24 cellular contexts compared by ENCODE assay signal in the genomic region with DNA sequence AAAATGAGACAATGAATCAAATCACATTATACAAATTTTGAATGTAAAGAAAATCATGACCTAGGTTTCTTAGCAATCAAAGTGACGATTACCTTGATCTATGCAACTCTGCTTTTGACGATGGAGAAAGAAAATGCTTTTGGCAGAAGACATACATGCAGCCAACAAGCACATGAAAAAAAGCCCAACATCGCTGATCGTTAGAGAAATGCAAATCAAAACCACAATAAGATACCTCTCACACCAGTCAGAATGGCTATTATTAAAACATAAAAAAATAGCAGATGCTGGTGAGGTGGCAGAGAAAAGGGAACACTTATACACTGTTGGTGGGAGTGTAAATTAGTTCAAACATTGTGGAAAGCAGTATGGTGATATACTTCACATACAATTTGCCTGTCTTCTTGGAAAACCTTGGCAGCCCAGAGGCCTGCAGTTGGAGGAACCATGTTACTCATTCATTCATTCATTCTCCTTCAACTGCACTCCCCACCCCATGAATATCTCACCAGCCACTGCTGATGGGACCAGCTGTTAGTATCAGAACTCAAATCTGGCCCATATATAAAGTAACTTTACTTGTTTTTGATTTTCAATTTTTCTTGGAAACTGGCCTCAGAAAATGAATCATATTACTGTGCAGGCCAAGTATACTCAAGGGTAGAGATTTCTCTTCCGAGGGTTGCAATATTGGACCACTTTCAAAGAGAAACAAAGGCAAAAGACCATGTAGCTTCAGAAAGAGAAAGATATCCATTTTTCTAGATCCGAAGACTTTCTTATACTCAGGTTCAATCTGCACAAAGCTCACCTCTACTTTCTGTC.
"Had no signal": no experiment of that assay in that cellular context is flagged by ENCODE, and none has a peak within 500 bp of the region (broad histone marks: within the 10 kb centered on the region; RNA-seq: fewer than 3 reads in every experiment).

No MANE protein-coding gene starts in this region.

- H3K4me1 ChIP-seq: colonic mucosa, foreskin keratinocyte, lower lobe of right lung, spleen, uterus had no signal

- H3K4me3 Mint-ChIP-seq: activated CD4-positive, alpha-beta T cell treated with anti-CD3 and anti-CD28 coated beads, Interleukin-2, amount 10 ng/mL, durations not matched to agents 7 days and 5 days; activated naive CD4-positive, alpha-beta T cell treated with anti-CD3 and anti-CD28 coated beads, Interleukin-2, amount 10 ng/mL, durations not matched to agents 7 days and 5 days; activated naive CD8-positive, alpha-beta T cell treated with anti-CD3 and anti-CD28 coated beads, Interleukin-2, amount 50 U/mL, for 24 hours; mesothelial cell of epicardium; natural killer cell treated with Interleukin-12 subunit alpha and Interleukin-12 subunit beta and Interleukin-15 and Interleukin-18, amount 100 ng/mL, for 72 hours had no signal

- H3K9me3 Mint-ChIP-seq: natural killer cell treated with Interleukin-12 subunit alpha and Interleukin-12 subunit beta and Interleukin-15 and Interleukin-18, amount 100 ng/mL, for 72 hours had no signal

- H3K9me3 ChIP-seq: colonic mucosa, lower lobe of right lung, neutrophil, tibial nerve, uterus had no signal

- ATAC-seq: activated CD4-positive, CD25-positive, alpha-beta regulatory T cell treated with anti-CD3 and anti-CD28 coated beads, Interleukin-2, amount 50 U/mL, for 24 hours; activated naive CD8-positive, alpha-beta T cell treated with anti-CD3 and anti-CD28 coated beads, Interleukin-2, amount 50 U/mL, for 24 hours; foreskin keratinocyte; lower lobe of right lung; natural killer cell treated with Interleukin-12 subunit alpha and Interleukin-12 subunit beta and Interleukin-15 and Interleukin-18, amount 100 ng/mL, for 72 hours had no signal

- H3K27me3 Mint-ChIP-seq: activated CD4-positive, alpha-beta T cell treated with anti-CD3 and anti-CD28 coated beads, Interleukin-2, amount 10 ng/mL, durations not matched to agents 7 days and 5 days; activated naive CD4-positive, alpha-beta T cell treated with anti-CD3 and anti-CD28 coated beads, Interleukin-2, amount 10 ng/mL, durations not matched to agents 7 days and 5 days; natural killer cell treated with Interleukin-12 subunit alpha and Interleukin-12 subunit beta and Interleukin-15 and Interleukin-18, amount 100 ng/mL, for 72 hours had no signal

- H3K4me1 Mint-ChIP-seq: activated CD4-positive, alpha-beta T cell treated with anti-CD3 and anti-CD28 coated beads, Interleukin-2, amount 10 ng/mL, durations not matched to agents 7 days and 5 days; activated naive CD4-positive, alpha-beta T cell treated with anti-CD3 and anti-CD28 coated beads, Interleukin-2, amount 10 ng/mL, durations not matched to agents 7 days and 5 days; activated naive CD8-positive, alpha-beta T cell treated with anti-CD3 and anti-CD28 coated beads, Interleukin-2, amount 50 U/mL, for 24 hours; mesothelial cell of epicardium had no signal

- H3K4me3 ChIP-seq: colonic mucosa, lower lobe of right lung, spleen, tibial nerve, uterus had no signal

- H3K36me3 ChIP-seq: brain microvascular endothelial cell, colonic mucosa, lower lobe of right lung, neutrophil, spleen, tibial nerve, uterus had no signal

- H3K36me3 Mint-ChIP-seq: activated naive CD4-positive, alpha-beta T cell treated with anti-CD3 and anti-CD28 coated beads, Interleukin-2, amount 10 ng/mL, durations not matched to agents 7 days and 5 days; mesothelial cell of epicardium; natural killer cell treated with Interleukin-12 subunit alpha and Interleukin-12 subunit beta and Interleukin-15 and Interleukin-18, amount 100 ng/mL, for 72 hours had no signal

- H3K27me3 ChIP-seq: brain microvascular endothelial cell, colonic mucosa, foreskin keratinocyte, neutrophil, spleen, tibial nerve, uterus had no signal

- H3K27ac ChIP-seq: brain microvascular endothelial cell, colonic mucosa, foreskin keratinocyte, lower lobe of right lung, neutrophil, spleen, tibial nerve, uterus had no signal

- DNase-seq: activated CD4-positive, alpha-beta T cell treated with anti-CD3 and anti-CD28 coated beads, Interleukin-2, amount 10 ng/mL, durations not matched to agents 7 days and 5 days; activated CD8-positive, alpha-beta memory T cell treated with anti-CD3 and anti-CD28 coated beads, Interleukin-2, amount 50 U/mL, for 4 hours; activated effector memory CD4-positive, alpha-beta T cell treated with Interleukin-2 at 50 U/mL for 16 hours; activated naive CD4-positive, alpha-beta T cell treated with anti-CD3 and anti-CD28 coated beads, Interleukin-2, amount 10 ng/mL, durations not matched to agents 7 days and 5 days; activated naive CD8-positive, alpha-beta T cell treated with anti-CD3 and anti-CD28 coated beads, Interleukin-2, amount 50 U/mL, for 24 hours; activated T-cell treated with anti-CD3 and anti-CD28 coated beads, Interleukin-2, amount 50 U/mL, for 48 hours; aorta; brain microvascular endothelial cell; central memory CD4-positive, alpha-beta T cell; colonic mucosa; erythroblast; foreskin keratinocyte; glutamatergic neuron; hippocampal formation; islet precursor cell; lower lobe of right lung; spleen; stimulated activated naive CD4-positive, alpha-beta T cell treated with Interleukin-2 at 50 U/mL for 16 hours; uterus had no signal

- H3K27ac Mint-ChIP-seq: activated CD4-positive, alpha-beta T cell treated with anti-CD3 and anti-CD28 coated beads, Interleukin-2, amount 10 ng/mL, durations not matched to agents 7 days and 5 days; activated naive CD4-positive, alpha-beta T cell treated with anti-CD3 and anti-CD28 coated beads, Interleukin-2, amount 10 ng/mL, durations not matched to agents 7 days and 5 days; activated naive CD8-positive, alpha-beta T cell treated with anti-CD3 and anti-CD28 coated beads, Interleukin-2, amount 50 U/mL, for 24 hours; mesothelial cell of epicardium; natural killer cell treated with Interleukin-12 subunit alpha and Interleukin-12 subunit beta and Interleukin-15 and Interleukin-18, amount 100 ng/mL, for 72 hours had no signal
